ENCODE assay signal across 9 cellular contexts in the genomic region with DNA sequence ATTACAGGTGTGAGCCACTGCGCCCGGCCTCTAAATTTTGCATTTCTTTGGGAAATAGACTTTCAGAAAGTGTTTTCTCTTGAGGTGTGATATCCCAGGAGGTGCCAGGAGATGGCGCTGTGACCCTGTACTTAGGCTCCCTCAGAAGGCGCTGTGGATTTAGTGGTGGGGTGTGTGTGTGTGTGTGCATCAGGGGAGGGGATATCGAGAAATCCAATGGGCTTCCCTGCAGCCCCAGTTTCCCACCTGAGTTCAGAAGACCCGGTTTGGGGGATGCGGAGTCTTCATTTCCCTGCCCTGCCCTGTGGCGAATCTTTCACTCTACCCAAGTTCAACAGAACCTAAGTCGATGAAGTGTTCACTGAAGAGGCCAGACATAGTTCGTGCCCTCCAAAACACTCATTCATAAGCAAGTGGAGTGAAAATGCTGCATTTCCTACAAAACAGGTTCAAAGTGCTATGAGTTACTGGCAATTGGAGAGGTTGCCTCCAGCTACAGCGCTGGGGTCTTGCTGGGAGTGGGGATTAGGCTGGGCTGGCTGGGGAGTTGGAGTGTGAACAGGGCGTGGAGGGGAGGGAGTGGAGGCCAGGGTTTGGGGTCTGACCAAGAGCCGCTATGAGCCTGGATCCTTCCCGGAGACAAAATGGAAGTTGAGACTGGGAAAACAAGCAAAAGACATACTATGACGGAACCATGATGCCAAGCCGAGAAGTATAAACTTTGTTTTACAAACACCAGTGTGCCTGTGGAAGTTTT. TPM values are rescaled to one million over a fixed set of nuclear protein-coding genes. Genes with fewer than 3 reads are reported as not detected.
DNase-seq lines count a peak whose midpoint lies in the region; ATAC-seq and TF ChIP-seq lines count a peak whose summit lies in the region.
"Had no signal": no experiment of that assay in that cellular context is flagged by ENCODE, and none has a peak within 500 bp of the region (broad histone marks: within the 10 kb centered on the region; RNA-seq: fewer than 3 reads in every experiment).

No MANE protein-coding gene starts in this region.

- H3K9me3 Mint-ChIP-seq in MCF 10A (ENCODE audit: unreplicated experiment), result no peaks in the 10 kb centered on the region

- BruUV-seq in MCF 10A (replicated peaks; lab: Mats Ljungman, UMichigan), result no TSS peak

- intact Hi-C loops in MCF 10A (cut with micrococcal nuclease), result loop anchor here (1.0 to 5.0 kb wide), 3 partner anchors 45 to 266 kb away; no protein-coding TSS in a partner anchor

- no peak overlapping the region for H3K27ac ChIP-seq in VCaP
- H3K27ac ChIP-seq: BLaER1 had no signal

- POLR2A ChIA-PET in MCF 10A (lab: Yijun Ruan, JAX), result interaction anchor here (0.7 to 1.5 kb wide), 5 partner anchors 30 to 323 kb away, joined by 3 to 4 read pairs (median 3); a partner anchor contains a TSS

- H3K36me3 Mint-ChIP-seq in MCF 10A (ENCODE audit: insufficient read depth, unreplicated experiment), result peaks cover 7% of the 10 kb centered on the region

- no peak for ATAC-seq in GM21528 (IDR thresholded peaks at IDR 0.05; ENCODE audit: low FRiP score, unreplicated experiment)

- peaks cover 23% of the 10 kb centered on the region for H3K4me1 Mint-ChIP-seq in MCF 10A (ENCODE audit: insufficient read depth, unreplicated experiment)

- DNase-seq in NCI-H1436 (lab: John Stamatoyannopoulos, UW) (peak; percentile 50), NCI-H1436 treated with DMSO at 0.1 percent for 48 hours (lab: John Stamatoyannopoulos, UW) (no peak), NCI-H1694 (lab: John Stamatoyannopoulos, UW) (peak; percentile 74), MCF 10A (ENCODE audit: unreplicated experiment) (peak; percentile 67), kidney tubule cell (ENCODE audit: low spot score) (peak; percentile 61)
- peak; percentile 74 for DNase-seq in stimulated activated CD4-positive, alpha-beta T cell treated with anti-CD3 and anti-CD28 coated beads, Interleukin-4, amount 100 ng/mL, for 24 hours

- CTCF ChIA-PET in MCF 10A (lab: Yijun Ruan, JAX), result interaction anchor here (0.9 to 6.6 kb wide), 13 partner anchors 11 to 637 kb away, joined by 3 to 61 read pairs (median 3); no protein-coding TSS in a partner anchor

- peaks cover 5% of the 10 kb centered on the region for H3K27me3 Mint-ChIP-seq in MCF 10A (ENCODE audit: insufficient read depth, unreplicated experiment)

- H3K4me3 Mint-ChIP-seq in MCF 10A (ENCODE audit: unreplicated experiment), result no peak overlapping the region

- TF ChIP-seq CTCF in VCaP (conservative IDR thresholded peaks at IDR 0.05) (peak; percentile 80), MCF 10A (IDR thresholded peaks at IDR 0.05; ENCODE audit: unreplicated experiment) (peak; percentile 89)

- H3K27ac Mint-ChIP-seq in MCF 10A (ENCODE audit: low read depth, unreplicated experiment), result no peak overlapping the region

RNA-seq across cellular contexts. Expression of a gene that starts 6.5 kb away (rescaled TPM):
- not detected in 2 replicates for total RNA-seq in MCF 10A (2022)

RNA-seq across cellular contexts. Expression of a gene that starts 21.5 kb away (rescaled TPM):
- not detected in 2 replicates for total RNA-seq in MCF 10A (2022)

RNA-seq across cellular contexts. Expression of a gene that starts 27.6 kb away (rescaled TPM):
- 0.44 TPM in 1 of 2 replicates, not detected in the other for total RNA-seq in MCF 10A (2022)
